ENCODE assay signal across 1 cellular context in the genomic region with DNA sequence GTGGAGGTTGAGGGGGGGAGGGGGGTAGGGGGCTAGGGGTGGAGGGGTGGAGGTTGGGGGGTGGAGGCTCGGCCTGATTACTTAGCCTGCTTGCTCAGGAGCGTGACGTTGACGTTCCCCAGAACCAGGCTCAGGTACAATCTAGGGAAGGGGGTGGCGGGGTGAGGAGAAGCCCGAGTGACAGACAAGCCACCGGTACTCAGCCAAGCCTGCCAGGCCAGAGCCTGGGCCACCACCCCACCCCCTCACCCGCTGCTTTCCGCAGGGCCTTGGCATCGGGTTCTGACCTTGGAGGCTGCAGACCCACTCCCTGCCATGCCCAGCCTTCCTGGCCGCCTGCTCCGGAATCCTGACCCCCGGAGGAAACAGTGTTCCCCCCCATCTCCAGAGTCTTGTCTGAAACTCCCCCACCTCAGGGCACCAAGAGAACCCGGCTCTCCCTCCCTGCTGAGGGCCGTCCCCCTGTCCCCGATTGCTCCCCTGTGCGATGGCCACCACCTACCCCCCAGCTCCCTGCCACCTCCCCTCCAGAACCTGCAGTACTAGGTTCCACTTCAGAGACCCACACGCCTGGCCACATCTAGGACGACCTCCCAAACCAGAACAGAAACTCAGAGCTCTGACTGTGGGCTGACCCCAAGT.
TF ChIP-seq lines count a peak whose summit lies in the region.

No MANE protein-coding gene starts in this region.

TF ChIP-seq in H1, 55 proteins besides CTCF, POLR2A, EP300 and RAD21:
- TF ChIP-seq NRF1 (IDR thresholded peaks at IDR 0.05; ENCODE audit: low read depth, low read length), result no peak
- no peak for TF ChIP-seq HDAC6 (IDR thresholded peaks at IDR 0.05; ENCODE audit: low read depth, low read length)
- no peak for TF ChIP-seq SIRT6 (IDR thresholded peaks at IDR 0.05; ENCODE audit: low read length)
- no peak for TF ChIP-seq EZH2 (IDR thresholded peaks at IDR 0.05; ENCODE audit: low read depth, low read length, severe bottlenecking)
- TF ChIP-seq NANOG (IDR thresholded peaks at IDR 0.05; ENCODE audit: insufficient read depth, low read depth, low read length, poor library complexity, severe bottlenecking), result no peak
- TF ChIP-seq POU5F1 (IDR thresholded peaks at IDR 0.05; ENCODE audit: low read depth, low read length), result no peak
- no peak for TF ChIP-seq SP2 (IDR thresholded peaks at IDR 0.05; ENCODE audit: low read length)
- TF ChIP-seq MAFK (IDR thresholded peaks at IDR 0.05; ENCODE audit: low read depth, low read length), result no peak
- no peak for TF ChIP-seq TAF1 (IDR thresholded peaks at IDR 0.05; ENCODE audit: low read depth, low read length)
- TF ChIP-seq RBBP5 (IDR thresholded peaks at IDR 0.05; ENCODE audit: borderline replicate concordance, low read depth, low read length), result no peak
- TF ChIP-seq YY1 (IDR thresholded peaks at IDR 0.05; ENCODE audit: low read depth, low read length), result no peak
